Comparison of ENCODE assay signal across 8 cellular contexts in genomic region chr15:29570121-29570930, GRCh38.
DNase-seq lines count a peak whose midpoint lies in the region; ATAC-seq and TF ChIP-seq lines count a peak whose summit lies in the region.

No MANE protein-coding gene starts in this region.

- CTCF ChIA-PET in activated CD4-positive, alpha-beta T cell treated with anti-CD3 and anti-CD28 coated beads, Interleukin-2, amount 10 ng/mL, durations not matched to agents 7 days and 5 days (lab: Charles Lee) = no interaction called here

- no peaks in the 10 kb centered on the region for H3K4me1 ChIP-seq in colonic mucosa
- peaks cover 7 to 15% (median 12%) of the 10 kb centered on the region in 4 donors for H3K4me1 ChIP-seq in liver (ENCODE audit: control insufficient read depth in 4 of 4, insufficient read depth in 4 of 4, low read length in 3 of 4)

- H3K9ac ChIP-seq in colonic mucosa (ENCODE audit: low read depth in 2 of 2, low read length in 2 of 2) = peak overlapping the region; percentile 19 to 66
- no peak overlapping the region for H3K9ac ChIP-seq in liver (ENCODE audit: low read depth in 1 of 2, low read length in 2 of 2)

- H3K27ac ChIP-seq in colonic mucosa (peak overlapping the region; percentile 40), liver (ENCODE audit: low read depth in 1 of 2, low read length in 2 of 2) (no peak overlapping the region)

- H3K27me3 Mint-ChIP-seq in activated CD4-positive, alpha-beta T cell treated with anti-CD3 and anti-CD28 coated beads, Interleukin-2, amount 10 ng/mL, durations not matched to agents 7 days and 5 days = peaks cover 60% of the 10 kb centered on the region
- H3K27me3 Mint-ChIP-seq in type B pancreatic cell = peaks cover 73% of the 10 kb centered on the region
- H3K27me3 Mint-ChIP-seq in activated T-helper 17 cell treated with anti-CD3 and anti-CD28 coated beads, Interleukin-2, amount 50 U/mL, for 72 hours = peaks cover 60% of the 10 kb centered on the region

- no peak overlapping the region for H3K27ac Mint-ChIP-seq in activated CD4-positive, alpha-beta T cell treated with anti-CD3 and anti-CD28 coated beads, Interleukin-2, amount 10 ng/mL, durations not matched to agents 7 days and 5 days
- H3K27ac Mint-ChIP-seq in type B pancreatic cell = no peak overlapping the region
- H3K27ac Mint-ChIP-seq in activated T-helper 17 cell treated with anti-CD3 and anti-CD28 coated beads, Interleukin-2, amount 50 U/mL, for 72 hours = no peak overlapping the region

- WGBS in liver = 2% methylated on average over 130 of the region's 130 CpGs

- no peaks in the 10 kb centered on the region for H3K9me3 Mint-ChIP-seq in activated CD4-positive, alpha-beta T cell treated with anti-CD3 and anti-CD28 coated beads, Interleukin-2, amount 10 ng/mL, durations not matched to agents 7 days and 5 days
- H3K9me3 Mint-ChIP-seq in type B pancreatic cell = no peaks in the 10 kb centered on the region
- no peaks in the 10 kb centered on the region for H3K9me3 Mint-ChIP-seq in activated T-helper 17 cell treated with anti-CD3 and anti-CD28 coated beads, Interleukin-2, amount 50 U/mL, for 72 hours

- H3K9me3 ChIP-seq in colonic mucosa (no peaks in the 10 kb centered on the region), liver (ENCODE audit: control insufficient read depth in 4 of 4, low read length in 3 of 4) (peaks cover 0 to 2% (median 0%) of the 10 kb centered on the region in 4 donors)

- peaks cover 4% of the 10 kb centered on the region for H3K36me3 Mint-ChIP-seq in activated CD4-positive, alpha-beta T cell treated with anti-CD3 and anti-CD28 coated beads, Interleukin-2, amount 10 ng/mL, durations not matched to agents 7 days and 5 days (ENCODE audit: low read depth)
- no peaks in the 10 kb centered on the region for H3K36me3 Mint-ChIP-seq in type B pancreatic cell
- peaks cover 5% of the 10 kb centered on the region for H3K36me3 Mint-ChIP-seq in activated T-helper 17 cell treated with anti-CD3 and anti-CD28 coated beads, Interleukin-2, amount 50 U/mL, for 72 hours (ENCODE audit: low read depth)

- peak overlapping the region; percentile 55 for H3K4me3 ChIP-seq in colonic mucosa
- peak overlapping the region in 2 of 3 donors; percentile 38 to 63 for H3K4me3 ChIP-seq in liver (ENCODE audit: low read depth in 1 of 3, low read length in 3 of 3)

- no peak for ATAC-seq in GM21619 (IDR thresholded peaks at IDR 0.05; ENCODE audit: unreplicated experiment)
- no peak for ATAC-seq in activated T-helper 17 cell treated with anti-CD3 and anti-CD28 coated beads, Interleukin-2, amount 50 U/mL, for 72 hours (replicated peaks)

- no peak for TF ChIP-seq RAD21 in liver (IDR thresholded peaks at IDR 0.05)

- H3K4me1 Mint-ChIP-seq in activated CD4-positive, alpha-beta T cell treated with anti-CD3 and anti-CD28 coated beads, Interleukin-2, amount 10 ng/mL, durations not matched to agents 7 days and 5 days = peaks cover 7% of the 10 kb centered on the region
- H3K4me1 Mint-ChIP-seq in type B pancreatic cell (ENCODE audit: unreplicated experiment) = no peaks in the 10 kb centered on the region
- H3K4me1 Mint-ChIP-seq in activated T-helper 17 cell treated with anti-CD3 and anti-CD28 coated beads, Interleukin-2, amount 50 U/mL, for 72 hours = no peaks in the 10 kb centered on the region

- H3K27me3 ChIP-seq in colonic mucosa = no peaks in the 10 kb centered on the region
- peaks cover 2 to 23% (median 8%) of the 10 kb centered on the region in 4 donors for H3K27me3 ChIP-seq in liver (ENCODE audit: control insufficient read depth in 4 of 4, insufficient read depth in 4 of 4, low read length in 3 of 4)

- no peak overlapping the region for H3K4me3 Mint-ChIP-seq in activated CD4-positive, alpha-beta T cell treated with anti-CD3 and anti-CD28 coated beads, Interleukin-2, amount 10 ng/mL, durations not matched to agents 7 days and 5 days
- no peak overlapping the region for H3K4me3 Mint-ChIP-seq in type B pancreatic cell
- no peak overlapping the region for H3K4me3 Mint-ChIP-seq in activated T-helper 17 cell treated with anti-CD3 and anti-CD28 coated beads, Interleukin-2, amount 50 U/mL, for 72 hours

- no peaks in the 10 kb centered on the region for H3K36me3 ChIP-seq in colonic mucosa
- no peaks in the 10 kb centered on the region for H3K36me3 ChIP-seq in liver (ENCODE audit: control insufficient read depth in 4 of 4, insufficient read depth in 3 of 4, low read depth in 1 of 4, low read length in 3 of 4)

- TF ChIP-seq CTCF in colonic mucosa (IDR thresholded peaks at IDR 0.05) (no peak), liver (IDR thresholded peaks at IDR 0.05; ENCODE audit: low read depth, low read length, missing input control) (no peak), type B pancreatic cell (conservative IDR thresholded peaks at IDR 0.05) (peak; percentile 13)

- intact Hi-C loops in colonic mucosa (cut with DNase I) = no loop called here
- intact Hi-C loops in posterior vena cava (cut with DNase I) = no loop called here

- peak; percentile 15 for DNase-seq in activated CD4-positive, alpha-beta T cell treated with anti-CD3 and anti-CD28 coated beads for 48 hours
- DNase-seq in activated CD4-positive, alpha-beta T cell treated with anti-CD3 and anti-CD28 coated beads, Interleukin-2, amount 10 ng/mL, durations not matched to agents 7 days and 5 days = no peak
- DNase-seq in colonic mucosa = peak; percentile 22
- no peak for DNase-seq in type B pancreatic cell (ENCODE audit: extremely low spot score, unreplicated experiment)
- no peak for DNase-seq in posterior vena cava (ENCODE audit: low spot score)

- POLR2A ChIA-PET in activated CD4-positive, alpha-beta T cell treated with anti-CD3 and anti-CD28 coated beads, Interleukin-2, amount 10 ng/mL, durations not matched to agents 7 days and 5 days (lab: Charles Lee) = no interaction called here

TF ChIP-seq in liver, 16 proteins besides CTCF, POLR2A, EP300 and RAD21:
- no peak for TF ChIP-seq RXRA (IDR thresholded peaks at IDR 0.05)
- TF ChIP-seq YY1 (IDR thresholded peaks at IDR 0.05) = no peak
- TF ChIP-seq, protein P1, sequence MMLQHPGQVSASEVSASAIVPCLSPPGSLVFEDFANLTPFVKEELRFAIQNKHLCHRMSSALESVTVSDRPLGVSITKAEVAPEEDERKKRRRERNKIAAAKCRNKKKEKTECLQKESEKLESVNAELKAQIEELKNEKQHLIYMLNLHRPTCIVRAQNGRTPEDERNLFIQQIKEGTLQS (IDR thresholded peaks at IDR 0.05) = no peak
- TF ChIP-seq FOXA2 (IDR thresholded peaks at IDR 0.05) = no peak
TF ChIP-seq in liver: peak in this region for 0.

Comparison
In these comparisons a context has a peak if more than half of its experiments do, and no peak if none do; other contexts are left out.
1. DNase-seq: peak in activated CD4-positive, alpha-beta T cell treated with anti-CD3 and anti-CD28 coated beads for 48 hours (single experiment) and colonic mucosa (single experiment); none in activated CD4-positive, alpha-beta T cell treated with anti-CD3 and anti-CD28 coated beads, Interleukin-2, amount 10 ng/mL, durations not matched to agents 7 days and 5 days (single experiment), type B pancreatic cell (single experiment) and posterior vena cava (single experiment).
2. H3K9ac ChIP-seq: peak in colonic mucosa (2 of 2); none in liver (0 of 2).